1 cellular context compared by ENCODE assay signal in the genomic region with DNA sequence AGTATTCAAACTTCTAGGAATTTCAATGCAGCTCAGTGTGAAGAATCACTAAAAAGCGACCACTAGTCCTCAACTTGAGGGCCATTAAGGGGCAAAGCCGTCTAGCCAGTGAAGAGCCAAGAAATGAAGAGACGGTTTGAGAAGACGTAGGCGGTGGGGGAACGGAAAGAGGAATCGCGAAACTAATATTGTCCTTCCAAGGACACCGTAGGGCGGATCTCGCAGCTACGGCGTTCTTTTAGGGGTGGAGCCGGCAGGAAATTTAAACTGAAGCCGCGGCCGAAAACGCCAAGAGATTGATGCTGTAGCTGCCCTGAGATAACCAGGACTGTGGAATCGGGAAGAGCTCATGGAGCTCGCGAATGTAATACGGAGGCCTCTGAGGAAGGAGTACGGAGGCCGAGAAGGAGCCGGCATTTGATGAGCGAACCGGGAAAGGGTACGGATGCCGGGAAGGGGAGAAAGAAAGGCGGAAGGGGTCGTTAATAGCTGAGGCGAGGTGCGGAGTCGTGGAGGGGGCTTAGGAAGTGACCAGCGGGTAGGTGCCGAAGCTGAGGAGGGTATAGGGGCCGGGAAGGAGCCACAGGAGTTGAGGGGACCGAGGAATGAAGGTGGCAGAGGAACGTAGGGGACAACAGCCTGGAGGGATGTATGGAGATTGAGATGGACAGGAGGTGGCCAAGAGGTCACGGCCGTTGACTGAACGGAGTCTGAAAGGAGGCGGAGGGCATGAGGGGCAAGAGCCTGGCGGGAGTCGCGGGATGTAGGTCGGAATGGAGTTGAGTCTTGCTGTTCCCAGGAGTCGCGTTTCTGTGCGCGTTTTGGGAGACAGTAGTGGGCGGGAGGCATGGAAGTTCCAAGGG.
A peak's percentile ranks its signal among the peaks of the same experiment; 100 is the strongest.
TF ChIP-seq lines count a peak whose summit lies in the region.

A gene with protein sequence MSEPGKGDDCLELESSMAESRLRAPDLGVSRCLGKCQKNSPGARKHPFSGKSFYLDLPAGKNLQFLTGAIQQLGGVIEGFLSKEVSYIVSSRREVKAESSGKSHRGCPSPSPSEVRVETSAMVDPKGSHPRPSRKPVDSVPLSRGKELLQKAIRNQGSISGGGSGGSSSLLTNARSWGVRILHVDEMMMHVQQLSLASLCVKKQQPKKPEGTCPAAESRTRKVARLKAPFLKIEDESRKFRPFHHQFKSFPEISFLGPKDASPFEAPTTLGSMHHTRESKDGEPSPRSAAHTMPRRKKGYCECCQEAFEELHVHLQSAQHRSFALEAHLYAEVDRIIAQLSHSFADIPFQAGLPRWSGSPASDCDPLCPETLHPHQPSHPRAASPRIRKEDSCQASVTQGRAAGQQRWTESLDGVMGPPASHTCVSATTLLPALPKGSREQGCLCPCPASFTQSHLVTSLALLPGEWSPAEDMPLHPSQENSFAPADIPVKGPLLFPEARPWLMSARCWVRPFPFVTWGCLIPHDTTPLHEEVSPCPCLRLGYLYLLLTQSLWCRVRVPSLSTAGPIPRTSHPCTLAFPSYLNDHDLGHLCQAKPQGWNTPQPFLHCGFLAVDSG (plus strand): TSS at position 265 of the 863 bp plus-strand sequence. CDS start 156 bp downstream, at position 421.

TF ChIP-seq in HepG2, 621 proteins besides CTCF, POLR2A, EP300 and RAD21 (continued from another document):
- TF ChIP-seq, protein P1, sequence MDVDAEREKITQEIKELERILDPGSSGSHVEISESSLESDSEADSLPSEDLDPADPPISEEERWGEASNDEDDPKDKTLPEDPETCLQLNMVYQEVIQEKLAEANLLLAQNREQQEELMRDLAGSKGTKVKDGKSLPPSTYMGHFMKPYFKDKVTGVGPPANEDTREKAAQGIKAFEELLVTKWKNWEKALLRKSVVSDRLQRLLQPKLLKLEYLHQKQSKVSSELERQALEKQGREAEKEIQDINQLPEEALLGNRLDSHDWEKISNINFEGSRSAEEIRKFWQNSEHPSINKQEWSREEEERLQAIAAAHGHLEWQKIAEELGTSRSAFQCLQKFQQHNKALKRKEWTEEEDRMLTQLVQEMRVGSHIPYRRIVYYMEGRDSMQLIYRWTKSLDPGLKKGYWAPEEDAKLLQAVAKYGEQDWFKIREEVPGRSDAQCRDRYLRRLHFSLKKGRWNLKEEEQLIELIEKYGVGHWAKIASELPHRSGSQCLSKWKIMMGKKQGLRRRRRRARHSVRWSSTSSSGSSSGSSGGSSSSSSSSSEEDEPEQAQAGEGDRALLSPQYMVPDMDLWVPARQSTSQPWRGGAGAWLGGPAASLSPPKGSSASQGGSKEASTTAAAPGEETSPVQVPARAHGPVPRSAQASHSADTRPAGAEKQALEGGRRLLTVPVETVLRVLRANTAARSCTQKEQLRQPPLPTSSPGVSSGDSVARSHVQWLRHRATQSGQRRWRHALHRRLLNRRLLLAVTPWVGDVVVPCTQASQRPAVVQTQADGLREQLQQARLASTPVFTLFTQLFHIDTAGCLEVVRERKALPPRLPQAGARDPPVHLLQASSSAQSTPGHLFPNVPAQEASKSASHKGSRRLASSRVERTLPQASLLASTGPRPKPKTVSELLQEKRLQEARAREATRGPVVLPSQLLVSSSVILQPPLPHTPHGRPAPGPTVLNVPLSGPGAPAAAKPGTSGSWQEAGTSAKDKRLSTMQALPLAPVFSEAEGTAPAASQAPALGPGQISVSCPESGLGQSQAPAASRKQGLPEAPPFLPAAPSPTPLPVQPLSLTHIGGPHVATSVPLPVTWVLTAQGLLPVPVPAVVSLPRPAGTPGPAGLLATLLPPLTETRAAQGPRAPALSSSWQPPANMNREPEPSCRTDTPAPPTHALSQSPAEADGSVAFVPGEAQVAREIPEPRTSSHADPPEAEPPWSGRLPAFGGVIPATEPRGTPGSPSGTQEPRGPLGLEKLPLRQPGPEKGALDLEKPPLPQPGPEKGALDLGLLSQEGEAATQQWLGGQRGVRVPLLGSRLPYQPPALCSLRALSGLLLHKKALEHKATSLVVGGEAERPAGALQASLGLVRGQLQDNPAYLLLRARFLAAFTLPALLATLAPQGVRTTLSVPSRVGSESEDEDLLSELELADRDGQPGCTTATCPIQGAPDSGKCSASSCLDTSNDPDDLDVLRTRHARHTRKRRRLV (CRISPR knock-in tag; IDR thresholded peaks at IDR 0.05) = peak; percentile 71; the same call in 1 of the 2 replicates
- TF ChIP-seq RARA (CRISPR knock-in tag; IDR thresholded peaks at IDR 0.05) (peak; percentile 30; the same call in 1 of the 2 replicates), NFE2 (CRISPR knock-in tag; IDR thresholded peaks at IDR 0.05) (no peak), ZNF160 (CRISPR knock-in tag; IDR thresholded peaks at IDR 0.05) (no peak; the same call in 1 of the 2 replicates), ZNF224 (CRISPR knock-in tag; IDR thresholded peaks at IDR 0.05) (peak; percentile 71; the same call in 1 of the 2 replicates), ZNF335 (CRISPR knock-in tag; IDR thresholded peaks at IDR 0.05) (peak; percentile 97), KDM5A (IDR thresholded peaks at IDR 0.05; ENCODE audit: borderline replicate concordance, low read length) (peak; percentile 99), FOXC1 (CRISPR knock-in tag; IDR thresholded peaks at IDR 0.05; ENCODE audit: borderline replicate concordance) (no peak; the same call in 1 of the 2 replicates), SOX13 (IDR thresholded peaks at IDR 0.05) (peak; percentile 64), SOX13 (CRISPR knock-in tag; conservative IDR thresholded peaks at IDR 0.05 in 1 of 2, IDR thresholded peaks at IDR 0.05 in 1 of 2) (peak in 1 of 2 experiments; percentile 51; a peak in 1 of 4 replicates), FOXO1 (CRISPR knock-in tag; IDR thresholded peaks at IDR 0.05) (peak; percentile 50; the same call in 1 of the 2 replicates), MAFG (CRISPR knock-in tag; IDR thresholded peaks at IDR 0.05) (no peak), NFATC3 (CRISPR knock-in tag; IDR thresholded peaks at IDR 0.05) (peak; percentile 92), KDM6A (CRISPR knock-in tag; IDR thresholded peaks at IDR 0.05; ENCODE audit: low read depth) (0 out of 2 replicates have a peak, but pooled peaks have one; percentile 22), MXI1 (IDR thresholded peaks at IDR 0.05; ENCODE audit: borderline replicate concordance, low read depth, low read length) (peak; percentile 76; the same call in 2 of the 3 replicates), ZSCAN29 (CRISPR knock-in tag; conservative IDR thresholded peaks at IDR 0.05) (0 out of 2 replicates have a peak, but pooled peaks have one; percentile 54), AGO1 (IDR thresholded peaks at IDR 0.05; ENCODE audit: low read depth, low read length, poor library complexity, severe bottlenecking) (no peak), KDM2A (CRISPR knock-in tag; IDR thresholded peaks at IDR 0.05; ENCODE audit: borderline replicate concordance, low read depth) (peak; percentile 92), ZSCAN25 (CRISPR knock-in tag; IDR thresholded peaks at IDR 0.05) (no peak; the same call in 1 of the 2 replicates), SRY (CRISPR knock-in tag; IDR thresholded peaks at IDR 0.05) (0 out of 2 replicates have a peak, but pooled peaks have one; percentile 23), STAG1 (CRISPR knock-in tag; IDR thresholded peaks at IDR 0.05) (no peak), PITX1 (CRISPR knock-in tag; IDR thresholded peaks at IDR 0.05) (peak; percentile 50), ZSCAN21 (CRISPR knock-in tag; IDR thresholded peaks at IDR 0.05; ENCODE audit: borderline replicate concordance) (peak; percentile 92; the same call in 1 of the 2 replicates), ZNF138 (CRISPR knock-in tag; IDR thresholded peaks at IDR 0.05; ENCODE audit: low read depth) (no peak), NFRKB (IDR thresholded peaks at IDR 0.05) (no peak), RXRB (CRISPR knock-in tag; IDR thresholded peaks at IDR 0.05; ENCODE audit: borderline replicate concordance) (peak; percentile 63; the same call in 1 of the 2 replicates), KAT7 (CRISPR knock-in tag; IDR thresholded peaks at IDR 0.05; ENCODE audit: borderline replicate concordance) (peak; percentile 98), GATAD1 (CRISPR knock-in tag; IDR thresholded peaks at IDR 0.05) (peak; percentile 97), ZNF547 (CRISPR knock-in tag; IDR thresholded peaks at IDR 0.05) (peak; percentile 66; the same call in 1 of the 2 replicates), HNRNPK (IDR thresholded peaks at IDR 0.05; ENCODE audit: low read depth, low read length, poor library complexity, severe bottlenecking) (no peak), FOSL2 (CRISPR knock-in tag; IDR thresholded peaks at IDR 0.05) (peak; percentile 59), EHMT2 (IDR thresholded peaks at IDR 0.05; ENCODE audit: borderline replicate concordance, low read depth, low read length) (no peak; the same call in 1 of the 2 replicates), HMGA1 (CRISPR knock-in tag; conservative IDR thresholded peaks at IDR 0.05) (no peak), HOXA5 (CRISPR knock-in tag; IDR thresholded peaks at IDR 0.05) (no peak)
- TF ChIP-seq, protein P2, sequence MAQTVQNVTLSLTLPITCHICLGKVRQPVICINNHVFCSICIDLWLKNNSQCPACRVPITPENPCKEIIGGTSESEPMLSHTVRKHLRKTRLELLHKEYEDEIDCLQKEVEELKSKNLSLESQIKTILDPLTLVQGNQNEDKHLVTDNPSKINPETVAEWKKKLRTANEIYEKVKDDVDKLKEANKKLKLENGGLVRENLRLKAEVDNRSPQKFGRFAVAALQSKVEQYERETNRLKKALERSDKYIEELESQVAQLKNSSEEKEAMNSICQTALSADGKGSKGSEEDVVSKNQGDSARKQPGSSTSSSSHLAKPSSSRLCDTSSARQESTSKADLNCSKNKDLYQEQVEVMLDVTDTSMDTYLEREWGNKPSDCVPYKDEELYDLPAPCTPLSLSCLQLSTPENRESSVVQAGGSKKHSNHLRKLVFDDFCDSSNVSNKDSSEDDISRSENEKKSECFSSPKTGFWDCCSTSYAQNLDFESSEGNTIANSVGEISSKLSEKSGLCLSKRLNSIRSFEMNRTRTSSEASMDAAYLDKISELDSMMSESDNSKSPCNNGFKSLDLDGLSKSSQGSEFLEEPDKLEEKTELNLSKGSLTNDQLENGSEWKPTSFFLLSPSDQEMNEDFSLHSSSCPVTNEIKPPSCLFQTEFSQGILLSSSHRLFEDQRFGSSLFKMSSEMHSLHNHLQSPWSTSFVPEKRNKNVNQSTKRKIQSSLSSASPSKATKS (CRISPR knock-in tag; IDR thresholded peaks at IDR 0.05) = no peak
- TF ChIP-seq, protein P3, sequence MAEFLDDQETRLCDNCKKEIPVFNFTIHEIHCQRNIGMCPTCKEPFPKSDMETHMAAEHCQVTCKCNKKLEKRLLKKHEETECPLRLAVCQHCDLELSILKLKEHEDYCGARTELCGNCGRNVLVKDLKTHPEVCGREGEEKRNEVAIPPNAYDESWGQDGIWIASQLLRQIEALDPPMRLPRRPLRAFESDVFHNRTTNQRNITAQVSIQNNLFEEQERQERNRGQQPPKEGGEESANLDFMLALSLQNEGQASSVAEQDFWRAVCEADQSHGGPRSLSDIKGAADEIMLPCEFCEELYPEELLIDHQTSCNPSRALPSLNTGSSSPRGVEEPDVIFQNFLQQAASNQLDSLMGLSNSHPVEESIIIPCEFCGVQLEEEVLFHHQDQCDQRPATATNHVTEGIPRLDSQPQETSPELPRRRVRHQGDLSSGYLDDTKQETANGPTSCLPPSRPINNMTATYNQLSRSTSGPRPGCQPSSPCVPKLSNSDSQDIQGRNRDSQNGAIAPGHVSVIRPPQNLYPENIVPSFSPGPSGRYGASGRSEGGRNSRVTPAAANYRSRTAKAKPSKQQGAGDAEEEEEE (CRISPR knock-in tag; IDR thresholded peaks at IDR 0.05; ENCODE audit: borderline replicate concordance) = no peak
- TF ChIP-seq, protein P4, sequence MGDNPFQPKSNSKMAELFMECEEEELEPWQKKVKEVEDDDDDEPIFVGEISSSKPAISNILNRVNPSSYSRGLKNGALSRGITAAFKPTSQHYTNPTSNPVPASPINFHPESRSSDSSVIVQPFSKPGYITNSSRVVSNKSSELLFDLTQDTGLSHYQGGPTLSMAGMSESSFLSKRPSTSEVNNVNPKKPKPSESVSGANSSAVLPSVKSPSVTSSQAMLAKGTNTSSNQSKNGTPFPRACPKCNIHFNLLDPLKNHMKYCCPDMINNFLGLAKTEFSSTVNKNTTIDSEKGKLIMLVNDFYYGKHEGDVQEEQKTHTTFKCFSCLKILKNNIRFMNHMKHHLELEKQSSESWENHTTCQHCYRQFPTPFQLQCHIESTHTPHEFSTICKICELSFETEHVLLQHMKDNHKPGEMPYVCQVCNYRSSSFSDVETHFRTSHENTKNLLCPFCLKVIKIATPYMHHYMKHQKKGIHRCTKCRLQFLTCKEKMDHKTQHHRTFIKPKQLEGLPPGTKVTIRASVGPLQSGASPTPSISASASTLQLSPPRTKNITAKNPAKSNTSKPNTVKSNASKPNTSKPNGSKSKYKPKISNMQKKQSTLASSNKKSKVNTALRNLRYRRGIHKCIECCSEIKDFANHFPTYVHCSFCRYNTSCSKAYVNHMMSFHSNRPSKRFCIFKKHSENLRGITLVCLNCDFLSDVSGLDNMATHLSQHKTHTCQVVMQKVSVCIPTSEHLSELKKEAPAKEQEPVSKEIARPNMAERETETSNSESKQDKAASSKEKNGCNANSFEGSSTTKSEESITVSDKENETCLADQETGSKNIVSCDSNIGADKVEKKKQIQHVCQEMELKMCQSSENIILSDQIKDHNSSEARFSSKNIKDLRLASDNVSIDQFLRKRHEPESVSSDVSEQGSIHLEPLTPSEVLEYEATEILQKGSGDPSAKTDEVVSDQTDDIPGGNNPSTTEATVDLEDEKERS (CRISPR knock-in tag; IDR thresholded peaks at IDR 0.05) = peak; percentile 18; the same call in 1 of the 2 replicates
- TF ChIP-seq, protein P5, sequence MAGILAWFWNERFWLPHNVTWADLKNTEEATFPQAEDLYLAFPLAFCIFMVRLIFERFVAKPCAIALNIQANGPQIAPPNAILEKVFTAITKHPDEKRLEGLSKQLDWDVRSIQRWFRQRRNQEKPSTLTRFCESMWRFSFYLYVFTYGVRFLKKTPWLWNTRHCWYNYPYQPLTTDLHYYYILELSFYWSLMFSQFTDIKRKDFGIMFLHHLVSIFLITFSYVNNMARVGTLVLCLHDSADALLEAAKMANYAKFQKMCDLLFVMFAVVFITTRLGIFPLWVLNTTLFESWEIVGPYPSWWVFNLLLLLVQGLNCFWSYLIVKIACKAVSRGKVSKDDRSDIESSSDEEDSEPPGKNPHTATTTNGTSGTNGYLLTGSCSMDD (CRISPR knock-in tag; IDR thresholded peaks at IDR 0.05) = no peak
- TF ChIP-seq, protein P6, sequence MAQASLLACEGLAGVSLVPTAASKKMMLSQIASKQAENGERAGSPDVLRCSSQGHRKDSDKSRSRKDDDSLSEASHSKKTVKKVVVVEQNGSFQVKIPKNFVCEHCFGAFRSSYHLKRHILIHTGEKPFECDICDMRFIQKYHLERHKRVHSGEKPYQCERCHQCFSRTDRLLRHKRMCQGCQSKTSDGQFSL (CRISPR knock-in tag; IDR thresholded peaks at IDR 0.05) = peak; percentile 94
- TF ChIP-seq, protein P7, sequence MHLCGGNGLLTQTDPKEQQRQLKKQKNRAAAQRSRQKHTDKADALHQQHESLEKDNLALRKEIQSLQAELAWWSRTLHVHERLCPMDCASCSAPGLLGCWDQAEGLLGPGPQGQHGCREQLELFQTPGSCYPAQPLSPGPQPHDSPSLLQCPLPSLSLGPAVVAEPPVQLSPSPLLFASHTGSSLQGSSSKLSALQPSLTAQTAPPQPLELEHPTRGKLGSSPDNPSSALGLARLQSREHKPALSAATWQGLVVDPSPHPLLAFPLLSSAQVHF (CRISPR knock-in tag; IDR thresholded peaks at IDR 0.05) = no peak
